In genomic region chr3:177894021-177894690, GRCh38 we compare ENCODE assay signal across 19 cellular contexts.
"Had no signal": no experiment of that assay in that cellular context is flagged by ENCODE, and none has a peak within 500 bp of the region (broad histone marks: within the 10 kb centered on the region; RNA-seq: fewer than 3 reads in every experiment).

No MANE protein-coding gene starts in this region.

- H3K4me1 Mint-ChIP-seq: activated T-helper 17 cell treated with anti-CD3 and anti-CD28 coated beads, Interleukin-2, amount 50 U/mL, for 72 hours; endodermal cell; T-helper 17 cell had no signal

- H3K9me3 Mint-ChIP-seq: activated T-helper 17 cell treated with anti-CD3 and anti-CD28 coated beads, Interleukin-2, amount 50 U/mL, for 72 hours; natural killer cell treated with Interleukin-12 subunit alpha and Interleukin-12 subunit beta and Interleukin-15 and Interleukin-18, amount 100 ng/mL, for 72 hours had no signal

- H3K27ac Mint-ChIP-seq: activated T-helper 17 cell treated with anti-CD3 and anti-CD28 coated beads, Interleukin-2, amount 50 U/mL, for 72 hours; endodermal cell; natural killer cell treated with Interleukin-12 subunit alpha and Interleukin-12 subunit beta and Interleukin-15 and Interleukin-18, amount 100 ng/mL, for 72 hours; T-helper 17 cell had no signal

- H3K27me3 ChIP-seq: dorsolateral prefrontal cortex had no signal

- H3K4me3 Mint-ChIP-seq: activated T-helper 17 cell treated with anti-CD3 and anti-CD28 coated beads, Interleukin-2, amount 50 U/mL, for 72 hours; endodermal cell; natural killer cell treated with Interleukin-12 subunit alpha and Interleukin-12 subunit beta and Interleukin-15 and Interleukin-18, amount 100 ng/mL, for 72 hours; T-helper 17 cell had no signal

- H3K27me3 Mint-ChIP-seq: activated T-helper 17 cell treated with anti-CD3 and anti-CD28 coated beads, Interleukin-2, amount 50 U/mL, for 72 hours; natural killer cell treated with Interleukin-12 subunit alpha and Interleukin-12 subunit beta and Interleukin-15 and Interleukin-18, amount 100 ng/mL, for 72 hours had no signal

- H3K4me3 ChIP-seq: dorsolateral prefrontal cortex had no signal

- DNase-seq: activated CD4-positive, alpha-beta T cell treated with anti-CD3 and anti-CD28 coated beads, Interleukin-2, amount 50 U/mL, for 1 hour; activated CD4-positive, CD25-positive, alpha-beta regulatory T cell; activated CD8-positive, alpha-beta memory T cell treated with anti-CD3 and anti-CD28 coated beads for 24 hours; activated naive CD4-positive, alpha-beta T cell treated with Interleukin-2 at 50 U/mL for 16 hours; activated T-cell treated with anti-CD3 and anti-CD28 coated beads for 4 hours; anterior cingulate cortex; cerebellar nuclear complex; dorsolateral prefrontal cortex; endodermal cell; hypothalamus; right cardiac atrium; small intestine; stimulated activated CD4-positive, alpha-beta T cell treated with anti-CD3 and anti-CD28 coated beads, Interleukin-4, amount 100 ng/mL, for 24 hours; stimulated activated naive CD4-positive, alpha-beta T cell; substantia nigra; T-helper 17 cell; trophoblast cell had no signal

- H3K27ac ChIP-seq: dorsolateral prefrontal cortex had no signal
